Comparison of ENCODE assay signal across 9 cellular contexts in genomic region chr12:52582971-52583456, GRCh38. TPM values are rescaled to one million over a fixed set of nuclear protein-coding genes. Genes with fewer than 3 reads are reported as not detected.
A peak's percentile ranks its signal among the peaks of the same experiment; 100 is the strongest.
DNase-seq lines count a peak whose midpoint lies in the region; ATAC-seq and TF ChIP-seq lines count a peak whose summit lies in the region.
"Had no signal": no experiment of that assay in that cellular context is flagged by ENCODE, and none has a peak within 500 bp of the region (broad histone marks: within the 10 kb centered on the region; RNA-seq: fewer than 3 reads in every experiment).

No MANE protein-coding gene starts in this region.

- H3K27me3 ChIP-seq in GM23338 (ENCODE audit: insufficient read depth) = no peaks in the 10 kb centered on the region
- no peaks in the 10 kb centered on the region for H3K27me3 ChIP-seq in dorsolateral prefrontal cortex

- TF ChIP-seq POLR2A in lower leg skin (IDR thresholded peaks at IDR 0.05) = no peak

- H2AFZ ChIP-seq in GM23338 = peak overlapping the region; percentile 86

- DNase-seq in AG09319 (ENCODE audit: extremely low read depth, low read depth) = peak; percentile 10
- peak; percentile 85 for DNase-seq in GM23338 (ENCODE audit: low spot score)
- peak; percentile 64 for DNase-seq in NCI-H460 (ENCODE audit: extremely low read depth, low read depth)
- peak; percentile 65 to 74 for DNase-seq in activated CD4-positive, alpha-beta T cell treated with anti-CD3 and anti-CD28 coated beads, Interleukin-2, amount 50 U/mL, for 48 hours
- peak in 5 of 10 donors; percentile 11 to 68 (median 56) for DNase-seq in dorsolateral prefrontal cortex
- peak; percentile 71 to 87 for DNase-seq in lower leg skin (ENCODE audit: low spot score in 2 of 2)
- peak; percentile 19 to 47 (median 29) for DNase-seq in stimulated activated CD4-positive, alpha-beta T cell treated with anti-CD3 and anti-CD28 coated beads, TNF-alpha, amount 100 ng/mL, for 48 hours (ENCODE audit: low read depth in 3 of 3)

- peak overlapping the region; percentile 31; the same call in 1 of the 2 replicates for H3K4me2 ChIP-seq in GM23338

- H4K20me1 ChIP-seq in GM23338 (replicated peaks; ENCODE audit: insufficient read depth) = no peaks in the 10 kb centered on the region

- no peaks in the 10 kb centered on the region for H3F3A ChIP-seq in GM23338 (replicated peaks; ENCODE audit: low read depth)

- H3K4me1 ChIP-seq in GM23338 (ENCODE audit: insufficient read depth) = no peaks in the 10 kb centered on the region

- TF ChIP-seq CTCF in AG09319 (IDR thresholded peaks at IDR 0.05; ENCODE audit: low read depth, low read length) (peak; percentile 80), GM23338 (conservative IDR thresholded peaks at IDR 0.05; ENCODE audit: low read depth in 2 of 2) (peak; percentile 64 to 86), dorsolateral prefrontal cortex (IDR thresholded peaks at IDR 0.05 in 54 of 56, conservative IDR thresholded peaks at IDR 0.05 in 2 of 56; ENCODE audit: low read depth in 1 of 56, partially characterized antibody in 56 of 56) (peak; percentile 22 to 83 (median 70)), lower leg skin (IDR thresholded peaks at IDR 0.05) (peak in 1 of 3 donors; percentile 58)

- no peaks in the 10 kb centered on the region for H3K9me2 ChIP-seq in GM23338 (ENCODE audit: insufficient read depth)

- H3K36me3 Mint-ChIP-seq in GM23338 (ENCODE audit: low read depth) = no peaks in the 10 kb centered on the region

- intact Hi-C loops in dorsolateral prefrontal cortex (cut with DNase I) = loop anchor here (2.0 to 5.0 kb wide), 3 partner anchors 211 to 289 kb away; no protein-coding TSS in a partner anchor
- intact Hi-C loops in lower leg skin (cut with DNase I; ENCODE audit: low total_unique reads) = loop anchor here (5.0 kb wide), 1 partner anchor 299 kb away; no protein-coding TSS in a partner anchor

- no peak overlapping the region for H3K27ac Mint-ChIP-seq in GM23338
- H3K27ac Mint-ChIP-seq: stimulated activated naive CD8-positive, alpha-beta T cell treated with anti-CD3 and anti-CD28 coated beads, Interleukin-15, Interleukin-2, amounts not matched to agents 100 ng/mL and 50 ng/mL, for 24 hours had no signal

- H3K4me3 Mint-ChIP-seq in GM23338 = no peak overlapping the region
- H3K4me3 Mint-ChIP-seq: stimulated activated naive CD8-positive, alpha-beta T cell treated with anti-CD3 and anti-CD28 coated beads, Interleukin-15, Interleukin-2, amounts not matched to agents 100 ng/mL and 50 ng/mL, for 24 hours had no signal

- ATAC-seq in GM23338 = peak; percentile 96
- no peak for ATAC-seq in HG03571 (IDR thresholded peaks at IDR 0.05; ENCODE audit: unreplicated experiment)

- H3K27ac ChIP-seq in GM23338 (ENCODE audit: low read depth) = no peak overlapping the region
- no peak overlapping the region for H3K27ac ChIP-seq in dorsolateral prefrontal cortex

- H3K9me3 Mint-ChIP-seq in GM23338 = no peaks in the 10 kb centered on the region
- H3K9me3 Mint-ChIP-seq: stimulated activated naive CD8-positive, alpha-beta T cell treated with anti-CD3 and anti-CD28 coated beads, Interleukin-15, Interleukin-2, amounts not matched to agents 100 ng/mL and 50 ng/mL, for 24 hours had no signal

- WGBS in lower leg skin, 2 donors = 11 to 13% methylated on average over 7 of the region's 7 CpGs

- no peaks in the 10 kb centered on the region for H3K36me3 ChIP-seq in GM23338 (ENCODE audit: insufficient read depth)

- peaks cover 9% of the 10 kb centered on the region for H3K27me3 Mint-ChIP-seq in GM23338 (ENCODE audit: insufficient read depth, low read depth, poor library complexity)
- H3K27me3 Mint-ChIP-seq: stimulated activated naive CD8-positive, alpha-beta T cell treated with anti-CD3 and anti-CD28 coated beads, Interleukin-15, Interleukin-2, amounts not matched to agents 100 ng/mL and 50 ng/mL, for 24 hours had no signal

- H3K79me2 ChIP-seq in GM23338 (replicated peaks; ENCODE audit: insufficient read depth) = no peaks in the 10 kb centered on the region

- peaks cover 7% of the 10 kb centered on the region for H3K4me1 Mint-ChIP-seq in GM23338

- no peak overlapping the region for H3K4me3 ChIP-seq in GM23338
- no peak overlapping the region for H3K4me3 ChIP-seq in dorsolateral prefrontal cortex
- H3K4me3 ChIP-seq in lower leg skin (ENCODE audit: low read depth, poor library complexity, severe bottlenecking) = no peak overlapping the region

RNA-seq across cellular contexts. Expression of gene KRT74, which starts 9.4 kb away (rescaled TPM):
- total RNA-seq in GM23338 (2014; rRNA removed; shearing (Covaris generic)) = not detected in 2 replicates
- polyA plus RNA-seq in GM23338 (2016; fragmentation: Nextera tagmentation; extraction: Ambion mirVana) = not detected in 2 replicates
- not detected in 2 replicates for total RNA-seq in NCI-H460 (2014; rRNA removed; shearing (Covaris generic))
- not detected in 2 replicates for polyA plus RNA-seq in NCI-H460 (2014; cell fraction: nucleus; rRNA removed)
- total RNA-seq in dorsolateral prefrontal cortex (not detected), lower leg skin (10 to 100 TPM in 1 of 4 donors, 1 to 10 TPM in 1, under 1 TPM in 2; 0.30 to 14.6 (median 0.82) TPM)

RNA-seq across cellular contexts. Expression of gene KRT72, which starts 18.2 kb away (rescaled TPM):
- not detected in 2 replicates for total RNA-seq in GM23338 (2014; rRNA removed; shearing (Covaris generic))
- polyA plus RNA-seq in GM23338 (2016; fragmentation: Nextera tagmentation; extraction: Ambion mirVana) = not detected in 2 replicates
- total RNA-seq in NCI-H460 (2014; rRNA removed; shearing (Covaris generic)) = not detected in 2 replicates
- polyA plus RNA-seq in NCI-H460 (2014; cell fraction: nucleus; rRNA removed) = not detected in 2 replicates
- under 1 TPM in 1 of 120 experiments, not detected in 119; 0.26 TPM for total RNA-seq in dorsolateral prefrontal cortex
- 10 to 100 TPM in 2 of 4 donors, 1 to 10 TPM in 1, under 1 TPM in 1; 0.42 to 14.0 (median 7.1) TPM for total RNA-seq in lower leg skin

RNA-seq across cellular contexts. Expression of gene KRT71, which starts 30.1 kb away (rescaled TPM):
- total RNA-seq in GM23338 (2014; rRNA removed; shearing (Covaris generic)) = not detected in 2 replicates
- polyA plus RNA-seq in GM23338 (2016; fragmentation: Nextera tagmentation; extraction: Ambion mirVana) = not detected in 2 replicates
- total RNA-seq in NCI-H460 (2014; rRNA removed; shearing (Covaris generic)) = not detected in 2 replicates
- polyA plus RNA-seq in NCI-H460 (2014; cell fraction: nucleus; rRNA removed) = not detected in 2 replicates
- total RNA-seq in dorsolateral prefrontal cortex (under 1 TPM in 1 of 120 experiments, not detected in 119; 0.14 TPM), lower leg skin (10 to 100 TPM in 1 of 4 donors, 1 to 10 TPM in 1, under 1 TPM in 1, not detected in 1; 0.32 to 61.7 (median 1.6) TPM)

RNA-seq across cellular contexts. Expression of gene KRT73, which starts 35.3 kb away (rescaled TPM):
- not detected in 2 replicates for total RNA-seq in GM23338 (2014; rRNA removed; shearing (Covaris generic))
- polyA plus RNA-seq in GM23338 (2016; fragmentation: Nextera tagmentation; extraction: Ambion mirVana) = not detected in 2 replicates
- total RNA-seq in NCI-H460 (2014; rRNA removed; shearing (Covaris generic)) = not detected in 2 replicates
- polyA plus RNA-seq in NCI-H460 (2014; cell fraction: nucleus; rRNA removed) = not detected in 2 replicates
- total RNA-seq in dorsolateral prefrontal cortex (under 1 TPM in 2 of 120 experiments, not detected in 118; 0.20 to 0.22 TPM), lower leg skin (10 to 100 TPM in 1 of 4 donors, 1 to 10 TPM in 3; 3.0 to 15.3 (median 6.0) TPM)
